Comparison of ENCODE assay signal across 1 cellular context in the genomic region with DNA sequence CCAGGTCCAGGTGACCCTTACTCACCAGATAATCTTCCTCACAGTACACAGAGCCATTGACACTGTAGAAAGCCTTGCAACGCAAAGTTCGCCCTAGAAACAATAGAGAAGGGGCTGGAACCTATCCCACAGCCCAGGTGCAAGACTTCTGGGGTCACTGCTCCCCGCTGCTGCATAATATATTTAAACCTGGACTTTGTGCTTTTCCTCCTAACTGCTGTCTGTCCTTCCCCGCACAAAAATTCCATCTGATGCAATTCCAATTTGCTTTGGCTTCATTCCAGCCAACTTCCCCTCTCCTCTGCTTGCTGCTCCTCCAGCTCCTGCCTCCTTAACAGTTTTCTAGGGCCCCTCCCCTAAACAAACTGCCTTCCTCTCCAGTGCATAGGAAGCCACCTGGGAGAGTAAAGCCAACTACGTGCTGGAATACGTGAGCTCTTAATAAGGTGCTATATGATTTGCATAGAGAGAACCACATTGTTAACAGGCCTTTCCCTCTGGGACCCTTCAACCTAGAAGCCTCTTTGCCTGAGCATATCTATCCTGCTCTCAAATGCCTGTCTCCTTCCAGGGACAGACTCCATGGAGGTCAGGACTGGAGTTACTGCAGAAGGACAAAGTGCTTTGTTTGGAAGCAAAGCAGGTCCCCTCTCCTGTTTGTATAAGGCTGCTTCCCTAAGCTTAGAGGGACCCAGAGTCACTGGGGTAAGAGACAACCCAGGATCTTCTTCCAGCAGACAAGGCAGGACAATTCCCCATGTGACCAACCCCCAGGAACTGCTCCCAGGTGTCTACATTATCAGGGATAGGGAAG.
TF ChIP-seq lines count a peak whose summit lies in the region.

No MANE protein-coding gene starts in this region.

TF ChIP-seq in HepG2, 621 proteins besides CTCF, POLR2A, EP300 and RAD21 (continued from another document and continues in another):
- TF ChIP-seq ZFP37 (CRISPR knock-in tag; IDR thresholded peaks at IDR 0.05; ENCODE audit: borderline replicate concordance) (no peak), KDM4B (CRISPR knock-in tag; IDR thresholded peaks at IDR 0.05) (peak; percentile 94), BCL6 (CRISPR knock-in tag; IDR thresholded peaks at IDR 0.05) (peak; percentile 94), SAP130 (CRISPR knock-in tag; IDR thresholded peaks at IDR 0.05; ENCODE audit: low read depth) (peak; percentile 96), CREB1 (IDR thresholded peaks at IDR 0.05) (peak; percentile 60; the same call in 1 of the 2 replicates), CREB1 (CRISPR knock-in tag; IDR thresholded peaks at IDR 0.05) (no peak), ZNF570 (CRISPR knock-in tag; IDR thresholded peaks at IDR 0.05; ENCODE audit: borderline replicate concordance) (no peak), SMC3 (IDR thresholded peaks at IDR 0.05; ENCODE audit: low read length) (peak; percentile 59; the same call in 1 of the 2 replicates), CREM (IDR thresholded peaks at IDR 0.05) (no peak), CREM (CRISPR knock-in tag; IDR thresholded peaks at IDR 0.05) (no peak), CENPX (CRISPR knock-in tag; IDR thresholded peaks at IDR 0.05) (no peak), ZNF577 (CRISPR knock-in tag; IDR thresholded peaks at IDR 0.05; ENCODE audit: borderline replicate concordance, low read depth) (no peak), KLF13 (CRISPR knock-in tag; IDR thresholded peaks at IDR 0.05) (no peak), AHR (CRISPR knock-in tag; IDR thresholded peaks at IDR 0.05) (peak; percentile 57), GFI1 (CRISPR knock-in tag; IDR thresholded peaks at IDR 0.05; ENCODE audit: borderline replicate concordance) (no peak), ZNF383 (CRISPR knock-in tag; IDR thresholded peaks at IDR 0.05; ENCODE audit: borderline replicate concordance) (no peak), ELF4 (CRISPR knock-in tag; IDR thresholded peaks at IDR 0.05; ENCODE audit: borderline replicate concordance) (peak; percentile 89; the same call in 1 of the 2 replicates), MXD4 (CRISPR knock-in tag; IDR thresholded peaks at IDR 0.05) (peak; percentile 82), FOXA1 (IDR thresholded peaks at IDR 0.05) (peak; percentile 82; the same call in 1 of the 2 replicates), FOXA1 (CRISPR knock-in tag; IDR thresholded peaks at IDR 0.05) (peak; percentile 97), ZNF207 (IDR thresholded peaks at IDR 0.05; ENCODE audit: borderline replicate concordance) (no peak), ZNF749 (CRISPR knock-in tag; IDR thresholded peaks at IDR 0.05; ENCODE audit: borderline replicate concordance) (no peak), ZNF468 (CRISPR knock-in tag; IDR thresholded peaks at IDR 0.05) (no peak), MTF2 (CRISPR knock-in tag; IDR thresholded peaks at IDR 0.05; ENCODE audit: borderline replicate concordance) (no peak), YEATS4 (CRISPR knock-in tag; IDR thresholded peaks at IDR 0.05; ENCODE audit: borderline replicate concordance) (no peak), ZNF138 (CRISPR knock-in tag; IDR thresholded peaks at IDR 0.05; ENCODE audit: low read depth) (peak; percentile 69), KLF6 (CRISPR knock-in tag; IDR thresholded peaks at IDR 0.05) (peak; percentile 89), FOXO1 (CRISPR knock-in tag; IDR thresholded peaks at IDR 0.05) (peak; percentile 89), NR2F1 (CRISPR knock-in tag; IDR thresholded peaks at IDR 0.05) (peak; percentile 78 to 82), FLYWCH1 (CRISPR knock-in tag; IDR thresholded peaks at IDR 0.05) (no peak), ZNF773 (CRISPR knock-in tag; IDR thresholded peaks at IDR 0.05; ENCODE audit: borderline replicate concordance) (no peak), HMGA1 (CRISPR knock-in tag; conservative IDR thresholded peaks at IDR 0.05) (peak; percentile 92; the same call in 1 of the 2 replicates), MAFF (IDR thresholded peaks at IDR 0.05; ENCODE audit: low read depth, low read length) (peak; percentile 44; the same call in 1 of the 2 replicates), ZBTB1 (CRISPR knock-in tag; IDR thresholded peaks at IDR 0.05; ENCODE audit: borderline replicate concordance) (peak; percentile 90; the same call in 1 of the 2 replicates), EED (CRISPR knock-in tag; IDR thresholded peaks at IDR 0.05) (no peak; the same call in 1 of the 2 replicates), ZNF567 (CRISPR knock-in tag; IDR thresholded peaks at IDR 0.05; ENCODE audit: borderline replicate concordance) (no peak; the same call in 1 of the 2 replicates), ARNT (IDR thresholded peaks at IDR 0.05) (no peak)
- TF ChIP-seq, protein P1, sequence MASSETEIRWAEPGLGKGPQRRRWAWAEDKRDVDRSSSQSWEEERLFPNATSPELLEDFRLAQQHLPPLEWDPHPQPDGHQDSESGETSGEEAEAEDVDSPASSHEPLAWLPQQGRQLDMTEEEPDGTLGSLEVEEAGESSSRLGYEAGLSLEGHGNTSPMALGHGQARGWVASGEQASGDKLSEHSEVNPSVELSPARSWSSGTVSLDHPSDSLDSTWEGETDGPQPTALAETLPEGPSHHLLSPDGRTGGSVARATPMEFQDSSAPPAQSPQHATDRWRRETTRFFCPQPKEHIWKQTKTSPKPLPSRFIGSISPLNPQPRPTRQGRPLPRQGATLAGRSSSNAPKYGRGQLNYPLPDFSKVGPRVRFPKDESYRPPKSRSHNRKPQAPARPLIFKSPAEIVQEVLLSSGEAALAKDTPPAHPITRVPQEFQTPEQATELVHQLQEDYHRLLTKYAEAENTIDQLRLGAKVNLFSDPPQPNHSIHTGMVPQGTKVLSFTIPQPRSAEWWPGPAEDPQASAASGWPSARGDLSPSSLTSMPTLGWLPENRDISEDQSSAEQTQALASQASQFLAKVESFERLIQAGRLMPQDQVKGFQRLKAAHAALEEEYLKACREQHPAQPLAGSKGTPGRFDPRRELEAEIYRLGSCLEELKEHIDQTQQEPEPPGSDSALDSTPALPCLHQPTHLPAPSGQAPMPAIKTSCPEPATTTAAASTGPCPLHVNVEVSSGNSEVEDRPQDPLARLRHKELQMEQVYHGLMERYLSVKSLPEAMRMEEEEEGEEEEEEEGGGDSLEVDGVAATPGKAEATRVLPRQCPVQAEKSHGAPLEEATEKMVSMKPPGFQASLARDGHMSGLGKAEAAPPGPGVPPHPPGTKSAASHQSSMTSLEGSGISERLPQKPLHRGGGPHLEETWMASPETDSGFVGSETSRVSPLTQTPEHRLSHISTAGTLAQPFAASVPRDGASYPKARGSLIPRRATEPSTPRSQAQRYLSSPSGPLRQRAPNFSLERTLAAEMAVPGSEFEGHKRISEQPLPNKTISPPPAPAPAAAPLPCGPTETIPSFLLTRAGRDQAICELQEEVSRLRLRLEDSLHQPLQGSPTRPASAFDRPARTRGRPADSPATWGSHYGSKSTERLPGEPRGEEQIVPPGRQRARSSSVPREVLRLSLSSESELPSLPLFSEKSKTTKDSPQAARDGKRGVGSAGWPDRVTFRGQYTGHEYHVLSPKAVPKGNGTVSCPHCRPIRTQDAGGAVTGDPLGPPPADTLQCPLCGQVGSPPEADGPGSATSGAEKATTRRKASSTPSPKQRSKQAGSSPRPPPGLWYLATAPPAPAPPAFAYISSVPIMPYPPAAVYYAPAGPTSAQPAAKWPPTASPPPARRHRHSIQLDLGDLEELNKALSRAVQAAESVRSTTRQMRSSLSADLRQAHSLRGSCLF (CRISPR knock-in tag; IDR thresholded peaks at IDR 0.05; ENCODE audit: borderline replicate concordance), result no peak
- TF ChIP-seq, protein P2, sequence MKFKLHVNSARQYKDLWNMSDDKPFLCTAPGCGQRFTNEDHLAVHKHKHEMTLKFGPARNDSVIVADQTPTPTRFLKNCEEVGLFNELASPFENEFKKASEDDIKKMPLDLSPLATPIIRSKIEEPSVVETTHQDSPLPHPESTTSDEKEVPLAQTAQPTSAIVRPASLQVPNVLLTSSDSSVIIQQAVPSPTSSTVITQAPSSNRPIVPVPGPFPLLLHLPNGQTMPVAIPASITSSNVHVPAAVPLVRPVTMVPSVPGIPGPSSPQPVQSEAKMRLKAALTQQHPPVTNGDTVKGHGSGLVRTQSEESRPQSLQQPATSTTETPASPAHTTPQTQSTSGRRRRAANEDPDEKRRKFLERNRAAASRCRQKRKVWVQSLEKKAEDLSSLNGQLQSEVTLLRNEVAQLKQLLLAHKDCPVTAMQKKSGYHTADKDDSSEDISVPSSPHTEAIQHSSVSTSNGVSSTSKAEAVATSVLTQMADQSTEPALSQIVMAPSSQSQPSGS (CRISPR knock-in tag; IDR thresholded peaks at IDR 0.05), result peak; percentile 99
- TF ChIP-seq, protein P3, sequence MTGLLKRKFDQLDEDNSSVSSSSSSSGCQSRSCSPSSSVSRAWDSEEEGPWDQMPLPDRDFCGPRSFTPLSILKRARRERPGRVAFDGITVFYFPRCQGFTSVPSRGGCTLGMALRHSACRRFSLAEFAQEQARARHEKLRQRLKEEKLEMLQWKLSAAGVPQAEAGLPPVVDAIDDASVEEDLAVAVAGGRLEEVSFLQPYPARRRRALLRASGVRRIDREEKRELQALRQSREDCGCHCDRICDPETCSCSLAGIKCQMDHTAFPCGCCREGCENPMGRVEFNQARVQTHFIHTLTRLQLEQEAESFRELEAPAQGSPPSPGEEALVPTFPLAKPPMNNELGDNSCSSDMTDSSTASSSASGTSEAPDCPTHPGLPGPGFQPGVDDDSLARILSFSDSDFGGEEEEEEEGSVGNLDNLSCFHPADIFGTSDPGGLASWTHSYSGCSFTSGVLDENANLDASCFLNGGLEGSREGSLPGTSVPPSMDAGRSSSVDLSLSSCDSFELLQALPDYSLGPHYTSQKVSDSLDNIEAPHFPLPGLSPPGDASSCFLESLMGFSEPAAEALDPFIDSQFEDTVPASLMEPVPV (CRISPR knock-in tag; IDR thresholded peaks at IDR 0.05), result no peak
- TF ChIP-seq, protein P4, sequence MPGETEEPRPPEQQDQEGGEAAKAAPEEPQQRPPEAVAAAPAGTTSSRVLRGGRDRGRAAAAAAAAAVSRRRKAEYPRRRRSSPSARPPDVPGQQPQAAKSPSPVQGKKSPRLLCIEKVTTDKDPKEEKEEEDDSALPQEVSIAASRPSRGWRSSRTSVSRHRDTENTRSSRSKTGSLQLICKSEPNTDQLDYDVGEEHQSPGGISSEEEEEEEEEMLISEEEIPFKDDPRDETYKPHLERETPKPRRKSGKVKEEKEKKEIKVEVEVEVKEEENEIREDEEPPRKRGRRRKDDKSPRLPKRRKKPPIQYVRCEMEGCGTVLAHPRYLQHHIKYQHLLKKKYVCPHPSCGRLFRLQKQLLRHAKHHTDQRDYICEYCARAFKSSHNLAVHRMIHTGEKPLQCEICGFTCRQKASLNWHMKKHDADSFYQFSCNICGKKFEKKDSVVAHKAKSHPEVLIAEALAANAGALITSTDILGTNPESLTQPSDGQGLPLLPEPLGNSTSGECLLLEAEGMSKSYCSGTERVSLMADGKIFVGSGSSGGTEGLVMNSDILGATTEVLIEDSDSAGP (CRISPR knock-in tag; IDR thresholded peaks at IDR 0.05; ENCODE audit: borderline replicate concordance), result no peak
- TF ChIP-seq, protein P5, sequence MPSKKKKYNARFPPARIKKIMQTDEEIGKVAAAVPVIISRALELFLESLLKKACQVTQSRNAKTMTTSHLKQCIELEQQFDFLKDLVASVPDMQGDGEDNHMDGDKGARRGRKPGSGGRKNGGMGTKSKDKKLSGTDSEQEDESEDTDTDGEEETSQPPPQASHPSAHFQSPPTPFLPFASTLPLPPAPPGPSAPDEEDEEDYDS (CRISPR knock-in tag; IDR thresholded peaks at IDR 0.05), result peak; percentile 87
- TF ChIP-seq, protein P6, sequence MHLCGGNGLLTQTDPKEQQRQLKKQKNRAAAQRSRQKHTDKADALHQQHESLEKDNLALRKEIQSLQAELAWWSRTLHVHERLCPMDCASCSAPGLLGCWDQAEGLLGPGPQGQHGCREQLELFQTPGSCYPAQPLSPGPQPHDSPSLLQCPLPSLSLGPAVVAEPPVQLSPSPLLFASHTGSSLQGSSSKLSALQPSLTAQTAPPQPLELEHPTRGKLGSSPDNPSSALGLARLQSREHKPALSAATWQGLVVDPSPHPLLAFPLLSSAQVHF (CRISPR knock-in tag; IDR thresholded peaks at IDR 0.05), result no peak
- TF ChIP-seq, protein P7, sequence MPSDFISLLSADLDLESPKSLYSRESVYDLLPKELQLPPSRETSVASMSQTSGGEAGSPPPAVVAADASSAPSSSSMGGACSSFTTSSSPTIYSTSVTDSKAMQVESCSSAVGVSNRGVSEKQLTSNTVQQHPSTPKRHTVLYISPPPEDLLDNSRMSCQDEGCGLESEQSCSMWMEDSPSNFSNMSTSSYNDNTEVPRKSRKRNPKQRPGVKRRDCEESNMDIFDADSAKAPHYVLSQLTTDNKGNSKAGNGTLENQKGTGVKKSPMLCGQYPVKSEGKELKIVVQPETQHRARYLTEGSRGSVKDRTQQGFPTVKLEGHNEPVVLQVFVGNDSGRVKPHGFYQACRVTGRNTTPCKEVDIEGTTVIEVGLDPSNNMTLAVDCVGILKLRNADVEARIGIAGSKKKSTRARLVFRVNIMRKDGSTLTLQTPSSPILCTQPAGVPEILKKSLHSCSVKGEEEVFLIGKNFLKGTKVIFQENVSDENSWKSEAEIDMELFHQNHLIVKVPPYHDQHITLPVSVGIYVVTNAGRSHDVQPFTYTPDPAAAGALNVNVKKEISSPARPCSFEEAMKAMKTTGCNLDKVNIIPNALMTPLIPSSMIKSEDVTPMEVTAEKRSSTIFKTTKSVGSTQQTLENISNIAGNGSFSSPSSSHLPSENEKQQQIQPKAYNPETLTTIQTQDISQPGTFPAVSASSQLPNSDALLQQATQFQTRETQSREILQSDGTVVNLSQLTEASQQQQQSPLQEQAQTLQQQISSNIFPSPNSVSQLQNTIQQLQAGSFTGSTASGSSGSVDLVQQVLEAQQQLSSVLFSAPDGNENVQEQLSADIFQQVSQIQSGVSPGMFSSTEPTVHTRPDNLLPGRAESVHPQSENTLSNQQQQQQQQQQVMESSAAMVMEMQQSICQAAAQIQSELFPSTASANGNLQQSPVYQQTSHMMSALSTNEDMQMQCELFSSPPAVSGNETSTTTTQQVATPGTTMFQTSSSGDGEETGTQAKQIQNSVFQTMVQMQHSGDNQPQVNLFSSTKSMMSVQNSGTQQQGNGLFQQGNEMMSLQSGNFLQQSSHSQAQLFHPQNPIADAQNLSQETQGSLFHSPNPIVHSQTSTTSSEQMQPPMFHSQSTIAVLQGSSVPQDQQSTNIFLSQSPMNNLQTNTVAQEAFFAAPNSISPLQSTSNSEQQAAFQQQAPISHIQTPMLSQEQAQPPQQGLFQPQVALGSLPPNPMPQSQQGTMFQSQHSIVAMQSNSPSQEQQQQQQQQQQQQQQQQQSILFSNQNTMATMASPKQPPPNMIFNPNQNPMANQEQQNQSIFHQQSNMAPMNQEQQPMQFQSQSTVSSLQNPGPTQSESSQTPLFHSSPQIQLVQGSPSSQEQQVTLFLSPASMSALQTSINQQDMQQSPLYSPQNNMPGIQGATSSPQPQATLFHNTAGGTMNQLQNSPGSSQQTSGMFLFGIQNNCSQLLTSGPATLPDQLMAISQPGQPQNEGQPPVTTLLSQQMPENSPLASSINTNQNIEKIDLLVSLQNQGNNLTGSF (CRISPR knock-in tag; IDR thresholded peaks at IDR 0.05), result no peak
- TF ChIP-seq, protein P8, sequence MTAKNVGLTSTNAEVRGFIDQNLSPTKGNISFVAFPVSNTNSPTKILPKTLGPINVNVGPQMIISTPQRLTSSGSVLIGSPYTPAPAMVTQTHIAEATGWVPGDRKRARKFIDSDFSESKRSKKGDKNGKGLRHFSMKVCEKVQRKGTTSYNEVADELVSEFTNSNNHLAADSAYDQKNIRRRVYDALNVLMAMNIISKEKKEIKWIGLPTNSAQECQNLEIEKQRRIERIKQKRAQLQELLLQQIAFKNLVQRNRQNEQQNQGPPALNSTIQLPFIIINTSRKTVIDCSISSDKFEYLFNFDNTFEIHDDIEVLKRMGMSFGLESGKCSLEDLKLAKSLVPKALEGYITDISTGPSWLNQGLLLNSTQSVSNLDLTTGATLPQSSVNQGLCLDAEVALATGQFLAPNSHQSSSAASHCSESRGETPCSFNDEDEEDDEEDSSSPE (CRISPR knock-in tag; IDR thresholded peaks at IDR 0.05), result peak; percentile 82
- TF ChIP-seq, protein P9, sequence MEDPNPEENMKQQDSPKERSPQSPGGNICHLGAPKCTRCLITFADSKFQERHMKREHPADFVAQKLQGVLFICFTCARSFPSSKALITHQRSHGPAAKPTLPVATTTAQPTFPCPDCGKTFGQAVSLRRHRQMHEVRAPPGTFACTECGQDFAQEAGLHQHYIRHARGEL (CRISPR knock-in tag; IDR thresholded peaks at IDR 0.05), result no peak
